ENCODE assay signal across 28 cellular contexts in the genomic region with DNA sequence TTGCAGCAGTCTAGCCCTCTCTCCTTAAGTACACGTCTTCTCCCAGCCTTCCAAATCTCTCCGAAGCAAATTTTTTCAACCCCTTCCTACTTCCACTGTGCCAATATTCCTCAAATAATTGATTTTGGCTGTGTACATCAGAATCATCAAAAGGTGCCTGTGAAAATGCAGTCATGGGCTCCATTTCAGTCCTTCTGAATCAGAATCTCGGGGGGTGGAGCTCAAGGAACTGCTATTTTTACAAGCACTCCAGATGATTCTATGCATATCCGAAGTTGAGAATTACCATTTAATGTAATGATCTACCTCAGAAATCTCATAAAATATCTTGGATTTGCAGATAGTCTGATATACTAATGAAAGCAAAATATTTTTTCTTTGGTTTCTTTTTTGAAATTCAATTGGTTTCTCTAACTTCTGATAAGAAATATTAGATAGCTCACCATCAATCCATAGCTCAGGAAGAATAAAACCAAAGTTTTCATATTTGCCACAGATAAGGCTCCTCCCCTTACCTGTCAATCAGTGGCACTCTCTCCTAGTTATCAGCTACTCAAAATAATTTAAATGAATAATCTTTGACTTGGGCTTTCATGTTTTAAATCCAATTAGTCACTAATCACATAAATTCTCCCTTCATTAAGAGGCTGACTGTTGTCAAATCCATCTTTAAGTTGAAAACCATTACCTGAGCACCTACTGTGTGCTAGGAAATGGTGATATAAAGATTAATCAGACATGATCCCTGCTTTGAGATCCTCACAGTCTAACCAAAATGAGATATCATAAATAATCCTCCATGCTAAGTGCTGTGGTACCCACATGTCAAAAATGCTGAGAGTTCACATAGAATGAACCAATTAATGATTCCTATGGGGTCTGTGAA. TPM values are rescaled to one million over a fixed set of nuclear protein-coding genes. Genes with fewer than 3 reads are reported as not detected.
DNase-seq lines count a peak whose midpoint lies in the region; ATAC-seq, FAIRE-seq and TF ChIP-seq lines count a peak whose summit lies in the region.
"Had no signal": no experiment of that assay in that cellular context is flagged by ENCODE, and none has a peak within 500 bp of the region (broad histone marks: within the 10 kb centered on the region; RNA-seq: fewer than 3 reads in every experiment).

No MANE protein-coding gene starts in this region.

- no peaks in the 10 kb centered on the region for H3K27me3 ChIP-seq in left lung
- no peaks in the 10 kb centered on the region for H3K27me3 ChIP-seq in colonic mucosa
- H3K27me3 ChIP-seq: BLaER1, cardiac muscle cell, spleen had no signal

- H3K4me1 Mint-ChIP-seq in HFFc6 (ENCODE audit: low read depth) (peaks cover 65% of the 10 kb centered on the region), endothelial cell (ENCODE audit: unreplicated experiment) (peaks cover 14% of the 10 kb centered on the region), osteocyte (ENCODE audit: unreplicated experiment) (peaks cover 36% of the 10 kb centered on the region)
- H3K4me1 Mint-ChIP-seq: activated naive CD4-positive, alpha-beta T cell treated with anti-CD3 and anti-CD28 coated beads, Interleukin-2, amount 10 ng/mL, durations not matched to agents 7 days and 5 days; natural killer cell had no signal

- intact Hi-C loops in left lung (cut with DNase I) (no loop called here), colonic mucosa (cut with DNase I) (no loop called here)

- H3K9ac ChIP-seq in colonic mucosa (ENCODE audit: low read depth in 2 of 2, low read length in 2 of 2): no peak overlapping the region
- H3K9ac ChIP-seq: BLaER1 had no signal

- H3K9me3 ChIP-seq in left lung: no peaks in the 10 kb centered on the region
- H3K9me3 ChIP-seq in colonic mucosa: no peaks in the 10 kb centered on the region
- H3K9me3 ChIP-seq: BLaER1, spleen had no signal

- H3K27ac ChIP-seq in left lung: no peak overlapping the region
- no peak overlapping the region for H3K27ac ChIP-seq in colonic mucosa
- H3K27ac ChIP-seq: BLaER1, cardiac muscle cell, spleen had no signal

- no peaks in the 10 kb centered on the region for H3K4me1 ChIP-seq in left lung
- H3K4me1 ChIP-seq in colonic mucosa: no peaks in the 10 kb centered on the region
- H3K4me1 ChIP-seq: BLaER1, spleen had no signal

- H3K27ac Mint-ChIP-seq in HFFc6 (peak overlapping the region; percentile 51), endothelial cell (ENCODE audit: unreplicated experiment) (peak overlapping the region; percentile 26), osteocyte (ENCODE audit: unreplicated experiment) (peak overlapping the region; percentile 6)
- H3K27ac Mint-ChIP-seq: activated naive CD4-positive, alpha-beta T cell treated with anti-CD3 and anti-CD28 coated beads, Interleukin-2, amount 10 ng/mL, durations not matched to agents 7 days and 5 days; activated T-helper 1 cell treated with anti-CD3 and anti-CD28 coated beads, Interleukin-12 subunit alpha, Interleukin-12 subunit beta, Interleukin-2, Interleukin-4 antibody, amounts not matched to agents 30 ng/mL and 10 ng/mL and 1 ng/mL, durations not matched to agents 14 hours and 24 hours and 36 hours; dendritic cell treated with granulocyte-macrophage colony-stimulating factor and Interleukin-4, amounts not matched to agents 40 ng/mL and 50 ng/mL, for 4 days; H9; natural killer cell; WTC11 had no signal

- H3K27me3 Mint-ChIP-seq in HFFc6 (ENCODE audit: insufficient read depth) (no peaks in the 10 kb centered on the region; the same call in 1 of the 2 replicates), endothelial cell (ENCODE audit: unreplicated experiment) (peaks cover 2% of the 10 kb centered on the region), osteocyte (ENCODE audit: unreplicated experiment) (no peaks in the 10 kb centered on the region)
- H3K27me3 Mint-ChIP-seq: activated naive CD4-positive, alpha-beta T cell treated with anti-CD3 and anti-CD28 coated beads, Interleukin-2, amount 10 ng/mL, durations not matched to agents 7 days and 5 days; dendritic cell treated with granulocyte-macrophage colony-stimulating factor and Interleukin-4, amounts not matched to agents 40 ng/mL and 50 ng/mL, for 4 days had no signal

- H3K4me3 Mint-ChIP-seq in HFFc6 (peak overlapping the region; percentile 7; the same call in 1 of the 2 replicates), endothelial cell (ENCODE audit: unreplicated experiment) (no peak overlapping the region), osteocyte (ENCODE audit: unreplicated experiment) (no peak overlapping the region)
- H3K4me3 Mint-ChIP-seq: activated naive CD4-positive, alpha-beta T cell treated with anti-CD3 and anti-CD28 coated beads, Interleukin-2, amount 10 ng/mL, durations not matched to agents 7 days and 5 days; activated T-helper 1 cell treated with anti-CD3 and anti-CD28 coated beads, Interleukin-12 subunit alpha, Interleukin-12 subunit beta, Interleukin-2, Interleukin-4 antibody, amounts not matched to agents 30 ng/mL and 10 ng/mL and 1 ng/mL, durations not matched to agents 14 hours and 24 hours and 36 hours; dendritic cell treated with granulocyte-macrophage colony-stimulating factor and Interleukin-4, amounts not matched to agents 40 ng/mL and 50 ng/mL, for 4 days; H9; natural killer cell; WTC11 had no signal

- H3K36me3 ChIP-seq in left lung (no peaks in the 10 kb centered on the region), colonic mucosa (no peaks in the 10 kb centered on the region)
- H3K36me3 ChIP-seq: BLaER1, cardiac muscle cell, spleen had no signal

- FAIRE-seq in RCC 7860 (lab: Jason Lieb, UNC): no peak
- FAIRE-seq: endometrium, GM19239 had no signal

- ATAC-seq in SK-N-SH treated with all-trans-retinoic acid at 6 μM for 48 hours: peak; percentile 13; the same call in 2 of the 3 replicates
- ATAC-seq in left lung: no peak
- ATAC-seq: left ventricle myocardium superior, natural killer cell, WTC11 had no signal

- no peaks in the 10 kb centered on the region for H3K9me3 Mint-ChIP-seq in HFFc6
- no peaks in the 10 kb centered on the region for H3K9me3 Mint-ChIP-seq in endothelial cell (ENCODE audit: unreplicated experiment)
- no peaks in the 10 kb centered on the region for H3K9me3 Mint-ChIP-seq in osteocyte (ENCODE audit: unreplicated experiment)
- H3K9me3 Mint-ChIP-seq: activated naive CD4-positive, alpha-beta T cell treated with anti-CD3 and anti-CD28 coated beads, Interleukin-2, amount 10 ng/mL, durations not matched to agents 7 days and 5 days; dendritic cell treated with granulocyte-macrophage colony-stimulating factor and Interleukin-4, amounts not matched to agents 40 ng/mL and 50 ng/mL, for 4 days; H9 had no signal

- no peak for TF ChIP-seq CTCF in HFFc6 (IDR thresholded peaks at IDR 0.05)
- TF ChIP-seq CTCF in endothelial cell (IDR thresholded peaks at IDR 0.05; ENCODE audit: unreplicated experiment): no peak
- no peak for TF ChIP-seq CTCF in osteocyte (IDR thresholded peaks at IDR 0.05)
- TF ChIP-seq CTCF in left lung (IDR thresholded peaks at IDR 0.05): no peak
- no peak for TF ChIP-seq CTCF in colonic mucosa (IDR thresholded peaks at IDR 0.05)

- H3K36me3 Mint-ChIP-seq in HFFc6 (ENCODE audit: low read depth) (peaks cover 7% of the 10 kb centered on the region; the same call in 1 of the 2 replicates), endothelial cell (ENCODE audit: low read depth, unreplicated experiment) (peaks cover 7% of the 10 kb centered on the region), osteocyte (ENCODE audit: unreplicated experiment) (no peaks in the 10 kb centered on the region)
- H3K36me3 Mint-ChIP-seq: activated naive CD4-positive, alpha-beta T cell treated with anti-CD3 and anti-CD28 coated beads, Interleukin-2, amount 10 ng/mL, durations not matched to agents 7 days and 5 days; natural killer cell; WTC11 had no signal

- DNase-seq in HFFc6 (no peak), endothelial cell (ENCODE audit: low spot score) (no peak), osteocyte (ENCODE audit: extremely low spot score, unreplicated experiment) (no peak), RCC 7860 (ENCODE audit: low spot score) (no peak), left lung (no peak), colonic mucosa (no peak), NOMO-1 treated with dmso at 0.1 percent for 144 hours (lab: John Stamatoyannopoulos, UW; ENCODE audit: unreplicated experiment) (no peak)
- DNase-seq: activated naive CD4-positive, alpha-beta T cell treated with anti-CD3 and anti-CD28 coated beads, Interleukin-2, amount 10 ng/mL, durations not matched to agents 7 days and 5 days; amniotic stem cell; GDM1; H9; islet precursor cell; left ventricle myocardium superior; midbrain; natural killer cell; NCI-H1436; NCI-H2107; retina; Right ventricle myocardium superior; spleen had no signal

- H3K4me3 ChIP-seq in left lung (no peak overlapping the region), colonic mucosa (no peak overlapping the region)
- H3K4me3 ChIP-seq: BLaER1, cardiac muscle cell, spleen had no signal

TF ChIP-seq in SK-N-SH treated with all-trans-retinoic acid at 6 μM for 48 hours, 23 proteins besides CTCF, POLR2A, EP300 and RAD21 (continues in another document):
- TF ChIP-seq ISL1 (CRISPR knock-in tag; IDR thresholded peaks at IDR 0.05): no peak
- TF ChIP-seq ZC3H10 (CRISPR knock-in tag; IDR thresholded peaks at IDR 0.05): no peak
- TF ChIP-seq ZNF70 (CRISPR knock-in tag; IDR thresholded peaks at IDR 0.05): no peak
- TF ChIP-seq OSR1 (CRISPR knock-in tag; IDR thresholded peaks at IDR 0.05): no peak
- TF ChIP-seq BACH2 (CRISPR knock-in tag; IDR thresholded peaks at IDR 0.05; ENCODE audit: borderline replicate concordance): no peak
- TF ChIP-seq CSDC2 (CRISPR knock-in tag; IDR thresholded peaks at IDR 0.05): no peak

RNA-seq across cellular contexts. Expression of a gene that starts 36.4 kb away (rescaled TPM):
- 10 to 100 TPM; 29.5 to 36.2 (median 32.1) TPM for total RNA-seq in HFFc6 (2021; fragmentation: NEBNext Ultra II Directional; extraction: Animal tissue kit (Norgen Biotek cat#: 25700))
- total RNA-seq in endothelial cell (ENCODE audit: unreplicated experiment): 26.9 TPM
- total RNA-seq in osteocyte: 32.2 and 34.8 TPM in 2 replicates
- total RNA-seq in left lung: 10 to 100 TPM; 17.0 to 27.7 TPM
- 10 to 100 TPM; 45.8 to 52.3 TPM for total RNA-seq in colonic mucosa
